Comparison of ENCODE assay signal across 8 cellular contexts in genomic region chr19:11435057-11435832, GRCh38. TPM values are rescaled to one million over a fixed set of nuclear protein-coding genes. Genes with fewer than 3 reads are reported as not detected.
A peak's percentile ranks its signal among the peaks of the same experiment; 100 is the strongest.
DNase-seq lines count a peak whose midpoint lies in the region; ATAC-seq and TF ChIP-seq lines count a peak whose summit lies in the region.

ODAD3 (minus strand) TSS chr19:11435121; CDS start chr19:11435016, 105 bp downstream.
PRKCSH (plus strand) TSS chr19:11435635; CDS start chr19:11436118, 483 bp downstream.

- peak within 1 kb of the TSS in 3 of 4 donors; percentile 4 to 81 (median 78) for H3K4me3 ChIP-seq in adrenal gland
- peak within 1 kb of the TSS; percentile 64 to 90 (median 80) for H3K4me3 ChIP-seq in heart left ventricle
- H3K4me3 ChIP-seq in upper lobe of left lung = peak within 1 kb of the TSS; percentile 63 to 90 (median 78)

- TF ChIP-seq CTCF in GM12874 (IDR thresholded peaks at IDR 0.05; ENCODE audit: insufficient read depth, low read depth, low read length) (peak; percentile 95), adrenal gland (IDR thresholded peaks at IDR 0.05) (peak; percentile 89 to 99 (median 98)), heart left ventricle (IDR thresholded peaks at IDR 0.05) (peak; percentile 69 to 90 (median 87)), upper lobe of left lung (IDR thresholded peaks at IDR 0.05) (peak; percentile 90 to 100 (median 99))

- DNase-seq in NCI-H1417 (lab: John Stamatoyannopoulos, UW) (peak; percentile 97 to 100 (median 100)), SW 1271 (lab: John Stamatoyannopoulos, UW) (peak; percentile 98 to 99), adrenal gland (peak; percentile 99 to 100 (median 100)), heart left ventricle (peak; percentile 99), pons (ENCODE audit: low spot score) (peak; percentile 100), upper lobe of left lung (peak; percentile 95 to 99)

- WGBS in adrenal gland, 4 donors = 0 to 1% (median 0%) methylated on average over 1 to 53 of the region's 53 CpGs
- WGBS in heart left ventricle, 4 donors = 0 to 1% (median 0%) methylated on average over 31 to 53 of the region's 53 CpGs
- WGBS in upper lobe of left lung, 2 donors = 0% methylated on average over 20 to 42 of the region's 53 CpGs

- ATAC-seq in HG02763 (IDR thresholded peaks at IDR 0.05; ENCODE audit: unreplicated experiment) (peak; percentile 92), heart left ventricle (peak; percentile 98 to 99 (median 98)), upper lobe of left lung (ENCODE audit: low FRiP score in 2 of 2) (peak; percentile 98 to 99)

- H3K4me1 ChIP-seq in adrenal gland (replicated peaks in 1 of 2) (peaks cover 12 to 17% of the 10 kb centered on the region in 2 donors), heart left ventricle (peaks cover 0 to 22% (median 17%) of the 10 kb centered on the region in 12 donors), upper lobe of left lung (peaks cover 13 to 21% (median 16%) of the 10 kb centered on the region in 4 donors)

- peak in 1 of 4 donors; percentile 94 for TF ChIP-seq EP300 in upper lobe of left lung (IDR thresholded peaks at IDR 0.05)

- peaks cover 0 to 39% of the 10 kb centered on the region in 2 donors for H3K36me3 ChIP-seq in adrenal gland (replicated peaks in 1 of 2)
- H3K36me3 ChIP-seq in heart left ventricle = peaks cover 0 to 40% (median 30%) of the 10 kb centered on the region in 9 donors
- H3K36me3 ChIP-seq in upper lobe of left lung = peaks cover 9 to 34% (median 30%) of the 10 kb centered on the region in 4 donors

- intact Hi-C loops in adrenal gland (cut with DNase I) = no loop called here
- intact Hi-C loops in heart left ventricle (cut with DNase I) = loop anchor here in 6 of 10 donors (1.0 to 10.0 kb wide), 8 partner anchors 50 to 300 kb away; partner anchors contain the start of genes SWSAP1 (in 3 of the 6), EPOR (in 2 of the 6), CCDC159 (in 1 of the 6) and ELAVL3 (in 1 of the 6)

- H3K27me3 ChIP-seq in adrenal gland = no peaks in the 10 kb centered on the region
- no peaks in the 10 kb centered on the region for H3K27me3 ChIP-seq in heart left ventricle
- H3K27me3 ChIP-seq in upper lobe of left lung = no peaks in the 10 kb centered on the region

- H3K9me3 ChIP-seq in adrenal gland (replicated peaks in 1 of 3) (no peaks in the 10 kb centered on the region), heart left ventricle (no peaks in the 10 kb centered on the region), upper lobe of left lung (no peaks in the 10 kb centered on the region)

- TF ChIP-seq POLR2A in adrenal gland (IDR thresholded peaks at IDR 0.05) (peak in 1 of 2 donors; percentile 34), heart left ventricle (IDR thresholded peaks at IDR 0.05) (peak in 1 of 2 donors; percentile 53), upper lobe of left lung (IDR thresholded peaks at IDR 0.05) (peak in 2 of 4 donors; percentile 34 to 70)

- H3K27ac ChIP-seq in adrenal gland = peak within 1 kb of the TSS in 4 of 5 donors; percentile 57 to 87 (median 72)
- peak within 1 kb of the TSS in 11 of 12 donors; percentile 73 to 86 (median 81) for H3K27ac ChIP-seq in heart left ventricle
- H3K27ac ChIP-seq in upper lobe of left lung = peak within 1 kb of the TSS; percentile 65 to 88 (median 86)

RNA-seq across cellular contexts. Expression of gene ODAD3, which starts in this region (rescaled TPM):
- 1 to 10 TPM in 7 of 8 donors, under 1 TPM in 1; 0.69 to 4.7 (median 2.3) TPM for total RNA-seq in adrenal gland
- polyA plus RNA-seq in adrenal gland = 1 to 10 TPM; 3.1 to 7.9 (median 4.8) TPM
- under 1 TPM in 7 of 9 donors, not detected in 2; 0.18 to 0.69 (median 0.31) TPM for total RNA-seq in heart left ventricle
- under 1 TPM; 0.37 to 0.84 TPM for polyA plus RNA-seq in heart left ventricle
- total RNA-seq in upper lobe of left lung = 10 to 100 TPM in 1 of 6 donors, 1 to 10 TPM in 4, under 1 TPM in 1; 0.34 to 11.1 (median 4.1) TPM

RNA-seq across cellular contexts. Expression of gene PRKCSH, which starts in this region (rescaled TPM):
- total RNA-seq in adrenal gland = 100 to 1,000 TPM; 132 to 359 (median 247) TPM
- 100 to 1,000 TPM; 142 to 228 (median 177) TPM for polyA plus RNA-seq in adrenal gland
- 100 to 1,000 TPM in 6 of 9 donors, 10 to 100 TPM in 3; 69.3 to 210 (median 120) TPM for total RNA-seq in heart left ventricle
- 100 to 1,000 TPM in 1 of 2 donors, 10 to 100 TPM in 1; 71.2 to 107 TPM for polyA plus RNA-seq in heart left ventricle
- total RNA-seq in upper lobe of left lung = 100 to 1,000 TPM; 124 to 341 (median 187) TPM

Comparison
In these comparisons a context has a peak if more than half of its experiments do, and no peak if none do; other contexts are left out.
1. Peak in every context shown above with its lines: DNase-seq, ATAC-seq, H3K4me3 ChIP-seq and H3K27ac ChIP-seq.
2. intact Hi-C loops: an anchor here in heart left ventricle (1.0 to 10.0 kb wide); none called in adrenal gland.